14 cellular contexts compared by ENCODE assay signal in genomic region chr14:50978888-50979287, GRCh38.
DNase-seq lines count a peak whose midpoint lies in the region; ATAC-seq, FAIRE-seq and TF ChIP-seq lines count a peak whose summit lies in the region.
"Had no signal": no experiment of that assay in that cellular context is flagged by ENCODE, and none has a peak within 500 bp of the region (broad histone marks: within the 10 kb centered on the region; RNA-seq: fewer than 3 reads in every experiment).

No MANE protein-coding gene starts in this region.

- ATAC-seq in GM19467 (IDR thresholded peaks at IDR 0.05; ENCODE audit: unreplicated experiment) (peak; percentile 79), HG02943 (IDR thresholded peaks at IDR 0.05; ENCODE audit: low read depth, unreplicated experiment) (peak; percentile 91), HG03558 (IDR thresholded peaks at IDR 0.05; ENCODE audit: extremely low read depth, unreplicated experiment) (peak; percentile 85)
- ATAC-seq: K562; naive thymus-derived CD8-positive, alpha-beta T cell had no signal

- in situ Hi-C loops in GM13976 (cut with MboI; ENCODE audit: low sequenced_read_pairs, unreplicated experiment), result no loop called here

- no peak for TF ChIP-seq CTCF in GM13976 (IDR thresholded peaks at IDR 0.05; ENCODE audit: borderline replicate concordance, control extremely low read depth, extremely low read depth, insufficient read depth, missing control alignments)

- FAIRE-seq in GM18507 (lab: Jason Lieb, UNC), result peak; percentile 90
- FAIRE-seq: K562 had no signal

- DNase-seq in GM18507 (ENCODE audit: extremely low spot score, insufficient read length, low read depth), result peak; percentile 28
- no peak for DNase-seq in GM13976 (ENCODE audit: low spot score)
- no peak for DNase-seq in NCI-H510A treated with DMSO at 0.1 percent for 48 hours (lab: John Stamatoyannopoulos, UW)
- no peak for DNase-seq in activated CD8-positive, alpha-beta memory T cell treated with anti-CD3 and anti-CD28 coated beads for 24 hours
- DNase-seq in NCI-H146 treated with DMSO at 0.1 percent for 48 hours (lab: John Stamatoyannopoulos, UW; ENCODE audit: unreplicated experiment), result no peak
- DNase-seq: effector CD4-positive, alpha-beta T cell; HCEC 1CT; naive thymus-derived CD8-positive, alpha-beta T cell; NCI-H2171; transverse colon had no signal
